1 cellular context compared by ENCODE assay signal in the genomic region with DNA sequence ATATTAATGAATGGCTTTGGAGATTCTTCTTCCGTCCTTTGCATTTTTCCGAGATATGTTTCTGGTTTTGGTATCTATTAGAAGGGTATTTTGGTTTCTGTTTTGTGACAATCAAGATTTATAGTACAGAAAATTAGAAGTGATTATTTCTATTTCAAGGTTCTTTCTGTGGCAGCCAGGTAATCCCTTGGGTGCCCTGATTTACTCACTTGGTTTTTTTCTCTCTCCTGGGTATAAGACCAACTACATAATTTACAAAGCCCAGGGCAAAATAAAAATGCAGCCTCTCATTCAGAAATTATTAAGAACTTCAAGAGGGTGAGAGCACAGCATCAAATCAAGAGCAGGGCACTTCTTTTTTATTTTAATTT.
TF ChIP-seq lines count a peak whose summit lies in the region.

No MANE protein-coding gene starts in this region.

TF ChIP-seq in GM12878, 131 proteins besides CTCF, POLR2A, EP300 and RAD21:
- no peak for TF ChIP-seq TAF1 (IDR thresholded peaks at IDR 0.05; ENCODE audit: borderline replicate concordance, low read depth, low read length)
- TF ChIP-seq KDM1A (IDR thresholded peaks at IDR 0.05; ENCODE audit: borderline replicate concordance): no peak
- TF ChIP-seq NFIC (IDR thresholded peaks at IDR 0.05; ENCODE audit: low read depth, low read length): no peak
- TF ChIP-seq CREM (IDR thresholded peaks at IDR 0.05; ENCODE audit: low read depth): no peak
- TF ChIP-seq ETV6 (conservative IDR thresholded peaks at IDR 0.05 in 1 of 2, IDR thresholded peaks at IDR 0.05 in 1 of 2; ENCODE audit: borderline replicate concordance in 1 of 2, low read depth in 1 of 2): no peak
- TF ChIP-seq PML (IDR thresholded peaks at IDR 0.05; ENCODE audit: low read length): no peak
- TF ChIP-seq NR2F1 (conservative IDR thresholded peaks at IDR 0.05): 0 out of 2 replicates have a peak, but pooled peaks have one; percentile 17
- TF ChIP-seq, protein P1, sequence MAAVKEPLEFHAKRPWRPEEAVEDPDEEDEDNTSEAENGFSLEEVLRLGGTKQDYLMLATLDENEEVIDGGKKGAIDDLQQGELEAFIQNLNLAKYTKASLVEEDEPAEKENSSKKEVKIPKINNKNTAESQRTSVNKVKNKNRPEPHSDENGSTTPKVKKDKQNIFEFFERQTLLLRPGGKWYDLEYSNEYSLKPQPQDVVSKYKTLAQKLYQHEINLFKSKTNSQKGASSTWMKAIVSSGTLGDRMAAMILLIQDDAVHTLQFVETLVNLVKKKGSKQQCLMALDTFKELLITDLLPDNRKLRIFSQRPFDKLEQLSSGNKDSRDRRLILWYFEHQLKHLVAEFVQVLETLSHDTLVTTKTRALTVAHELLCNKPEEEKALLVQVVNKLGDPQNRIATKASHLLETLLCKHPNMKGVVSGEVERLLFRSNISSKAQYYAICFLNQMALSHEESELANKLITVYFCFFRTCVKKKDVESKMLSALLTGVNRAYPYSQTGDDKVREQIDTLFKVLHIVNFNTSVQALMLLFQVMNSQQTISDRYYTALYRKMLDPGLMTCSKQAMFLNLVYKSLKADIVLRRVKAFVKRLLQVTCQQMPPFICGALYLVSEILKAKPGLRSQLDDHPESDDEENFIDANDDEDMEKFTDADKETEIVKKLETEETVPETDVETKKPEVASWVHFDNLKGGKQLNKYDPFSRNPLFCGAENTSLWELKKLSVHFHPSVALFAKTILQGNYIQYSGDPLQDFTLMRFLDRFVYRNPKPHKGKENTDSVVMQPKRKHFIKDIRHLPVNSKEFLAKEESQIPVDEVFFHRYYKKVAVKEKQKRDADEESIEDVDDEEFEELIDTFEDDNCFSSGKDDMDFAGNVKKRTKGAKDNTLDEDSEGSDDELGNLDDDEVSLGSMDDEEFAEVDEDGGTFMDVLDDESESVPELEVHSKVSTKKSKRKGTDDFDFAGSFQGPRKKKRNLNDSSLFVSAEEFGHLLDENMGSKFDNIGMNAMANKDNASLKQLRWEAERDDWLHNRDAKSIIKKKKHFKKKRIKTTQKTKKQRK (IDR thresholded peaks at IDR 0.05; ENCODE audit: low read depth, low read length): no peak
- peak; percentile 72 for TF ChIP-seq MTA2 (IDR thresholded peaks at IDR 0.05; ENCODE audit: low read depth)
- peak; percentile 16; the same call in 1 of the 2 replicates for TF ChIP-seq BCL11A (IDR thresholded peaks at IDR 0.05; ENCODE audit: low read depth, low read length)
- no peak for TF ChIP-seq RAD51 (IDR thresholded peaks at IDR 0.05)
- TF ChIP-seq BACH1 (IDR thresholded peaks at IDR 0.05; ENCODE audit: borderline replicate concordance): no peak
- TF ChIP-seq MEF2B (IDR thresholded peaks at IDR 0.05; ENCODE audit: partially characterized antibody, poor library complexity, severe bottlenecking): peak; percentile 94
